8 cellular contexts compared by ENCODE assay signal in the genomic region with DNA sequence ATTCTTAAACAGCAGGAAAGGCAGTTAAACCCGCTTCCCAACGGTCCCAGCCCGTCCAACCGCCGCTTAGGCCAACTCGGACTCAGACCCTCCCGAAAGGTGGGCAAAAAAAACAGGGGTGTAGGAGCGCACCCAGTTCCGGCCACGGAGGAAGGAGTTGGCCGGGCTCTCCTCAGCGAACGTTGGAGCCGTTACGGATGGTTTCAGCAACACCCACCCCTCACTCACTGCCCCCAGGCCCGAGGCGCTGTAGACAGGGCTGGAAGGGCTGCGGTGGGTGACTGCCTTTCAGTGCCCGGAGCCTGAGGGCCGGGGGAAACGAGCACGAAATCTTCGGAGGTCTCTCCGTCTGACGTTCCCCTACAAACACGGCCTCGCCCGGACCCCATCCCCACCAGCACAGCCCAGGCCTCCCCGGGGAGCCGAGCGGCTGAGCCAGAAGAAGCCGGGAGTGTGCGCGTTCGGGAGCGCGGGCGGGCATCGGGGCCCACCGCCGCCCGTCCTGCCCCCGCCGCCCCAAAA. TPM values are rescaled to one million over a fixed set of nuclear protein-coding genes. Genes with fewer than 3 reads are reported as not detected.
DNase-seq lines count a peak whose midpoint lies in the region; ATAC-seq and TF ChIP-seq lines count a peak whose summit lies in the region.

No MANE protein-coding gene starts in this region.

- TF ChIP-seq CTCF in GM12865 (IDR thresholded peaks at IDR 0.05; ENCODE audit: insufficient read depth, low read depth, low read length, missing control alignments) (no peak), retinal pigment epithelial cell (conservative IDR thresholded peaks at IDR 0.05; ENCODE audit: low read depth, low read length) (no peak)

- no peak for ATAC-seq in GM19035 (IDR thresholded peaks at IDR 0.05; ENCODE audit: unreplicated experiment)

- peaks cover 54% of the 10 kb centered on the region for H3K4me1 Mint-ChIP-seq in activated naive CD8-positive, alpha-beta T cell treated with anti-CD3 and anti-CD28 coated beads for 36 hours

- H3K4me3 Mint-ChIP-seq in activated naive CD8-positive, alpha-beta T cell treated with anti-CD3 and anti-CD28 coated beads for 36 hours: peak overlapping the region; percentile 88

- peak overlapping the region; percentile 93 for H3K27ac Mint-ChIP-seq in activated naive CD8-positive, alpha-beta T cell treated with anti-CD3 and anti-CD28 coated beads for 36 hours

- H3K9me3 Mint-ChIP-seq in activated naive CD8-positive, alpha-beta T cell treated with anti-CD3 and anti-CD28 coated beads for 36 hours: no peaks in the 10 kb centered on the region

- H3K27me3 Mint-ChIP-seq in activated naive CD8-positive, alpha-beta T cell treated with anti-CD3 and anti-CD28 coated beads for 36 hours: peaks cover 13% of the 10 kb centered on the region

- peaks cover 5% of the 10 kb centered on the region for H3K36me3 Mint-ChIP-seq in activated naive CD8-positive, alpha-beta T cell treated with anti-CD3 and anti-CD28 coated beads for 36 hours

- H3K4me3 ChIP-seq in GM12865 (ENCODE audit: low read depth, low read length): peak overlapping the region; percentile 60
- peak overlapping the region; percentile 90 for H3K4me3 ChIP-seq in retinal pigment epithelial cell (ENCODE audit: low read length)

- DNase-seq in GM12865 (ENCODE audit: low read depth) (no peak), NCI-H2171 (lab: John Stamatoyannopoulos, UW) (peak; percentile 11), hepatic stellate cell (ENCODE audit: low spot score) (peak; percentile 43), retinal pigment epithelial cell (ENCODE audit: low read depth) (no peak), NCI-H1694 (lab: John Stamatoyannopoulos, UW) (no peak)
- DNase-seq in activated naive CD8-positive, alpha-beta T cell treated with anti-CD3 and anti-CD28 coated beads for 36 hours: peak; percentile 35
- no peak for DNase-seq in effector CD4-positive, alpha-beta T cell

RNA-seq across cellular contexts. Expression of gene KDM5B, which starts 1.3 kb away (rescaled TPM):
- 10 to 100 TPM; 18.3 to 19.3 TPM for total RNA-seq in activated naive CD8-positive, alpha-beta T cell treated with anti-CD3 and anti-CD28 coated beads for 36 hours

RNA-seq across cellular contexts. Expression of gene PCAT6, which starts 3.8 kb away (rescaled TPM):
- under 1 TPM; 0.45 to 0.80 TPM for total RNA-seq in activated naive CD8-positive, alpha-beta T cell treated with anti-CD3 and anti-CD28 coated beads for 36 hours

Comparison
In these comparisons a context has a peak if more than half of its experiments do, and no peak if none do; other contexts are left out.
1. DNase-seq: peak in NCI-H2171 (single experiment), activated naive CD8-positive, alpha-beta T cell treated with anti-CD3 and anti-CD28 coated beads for 36 hours (single experiment) and hepatic stellate cell (single experiment); none in GM12865 (single experiment), retinal pigment epithelial cell (single experiment), effector CD4-positive, alpha-beta T cell (single experiment) and NCI-H1694 (single experiment).